In the genomic region with DNA sequence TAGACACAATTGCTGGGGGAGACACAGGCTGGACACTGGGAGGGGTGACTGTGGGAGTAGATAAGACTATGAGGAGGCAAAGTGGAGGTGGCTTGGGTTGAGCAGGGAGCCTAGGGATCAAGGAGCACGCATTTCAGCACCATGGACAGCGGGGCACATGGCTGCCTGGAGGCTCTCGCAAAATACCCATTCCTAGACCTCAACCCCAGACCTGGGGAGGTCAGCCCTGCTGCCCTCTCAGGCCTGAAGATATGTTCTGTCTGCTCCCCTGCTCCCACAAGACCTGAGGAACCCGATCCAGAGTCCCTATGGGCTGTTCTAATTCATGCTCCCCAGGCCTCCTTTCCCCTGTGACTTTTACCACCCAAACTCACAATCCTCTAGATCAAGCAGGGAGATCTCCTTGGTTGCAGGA, we compare ENCODE assay signal across 1 cellular context.
TF ChIP-seq lines count a peak whose summit lies in the region.

No MANE protein-coding gene starts in this region.

TF ChIP-seq in K562, 482 proteins besides CTCF, POLR2A, EP300 and RAD21 (continued from another document and continues in another):
- TF ChIP-seq, protein P1, sequence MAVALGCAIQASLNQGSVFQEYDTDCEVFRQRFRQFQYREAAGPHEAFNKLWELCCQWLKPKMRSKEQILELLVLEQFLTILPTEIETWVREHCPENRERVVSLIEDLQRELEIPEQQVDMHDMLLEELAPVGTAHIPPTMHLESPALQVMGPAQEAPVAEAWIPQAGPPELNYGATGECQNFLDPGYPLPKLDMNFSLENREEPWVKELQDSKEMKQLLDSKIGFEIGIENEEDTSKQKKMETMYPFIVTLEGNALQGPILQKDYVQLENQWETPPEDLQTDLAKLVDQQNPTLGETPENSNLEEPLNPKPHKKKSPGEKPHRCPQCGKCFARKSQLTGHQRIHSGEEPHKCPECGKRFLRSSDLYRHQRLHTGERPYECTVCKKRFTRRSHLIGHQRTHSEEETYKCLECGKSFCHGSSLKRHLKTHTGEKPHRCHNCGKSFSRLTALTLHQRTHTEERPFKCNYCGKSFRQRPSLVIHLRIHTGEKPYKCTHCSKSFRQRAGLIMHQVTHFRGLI (CRISPR knock-in tag; IDR thresholded peaks at IDR 0.05), result no peak
- TF ChIP-seq L3MBTL2 (IDR thresholded peaks at IDR 0.05) (peak; percentile 95), ZNF644 (tag; IDR thresholded peaks at IDR 0.05; ENCODE audit: low read depth) (peak; percentile 83; the same call in 1 of the 2 replicates), LCOR (CRISPR knock-in tag; IDR thresholded peaks at IDR 0.05) (peak; percentile 79), MYC (IDR thresholded peaks at IDR 0.05; ENCODE audit: low read depth, low read length) (peak; percentile 83), MYC (CRISPR knock-in tag; IDR thresholded peaks at IDR 0.05; ENCODE audit: borderline replicate concordance, low read depth) (no peak), ZNF140 (CRISPR knock-in tag; IDR thresholded peaks at IDR 0.05) (no peak), SAFB2 (IDR thresholded peaks at IDR 0.05; ENCODE audit: borderline replicate concordance, low read depth, low read length, severe bottlenecking) (no peak), TCF15 (CRISPR knock-in tag; IDR thresholded peaks at IDR 0.05) (no peak), MNT (conservative IDR thresholded peaks at IDR 0.05) (peak; percentile 83 to 91), CXXC5 (CRISPR knock-in tag; IDR thresholded peaks at IDR 0.05) (peak; percentile 63), ZSCAN29 (IDR thresholded peaks at IDR 0.05) (no peak), ZBTB43 (CRISPR knock-in tag; IDR thresholded peaks at IDR 0.05) (peak; percentile 77; the same call in 1 of the 2 replicates), BRD9 (IDR thresholded peaks at IDR 0.05; ENCODE audit: low read depth, partially characterized antibody) (no peak), HNRNPK (IDR thresholded peaks at IDR 0.05; ENCODE audit: low read depth, low read length, poor library complexity, severe bottlenecking) (no peak), ZNF165 (CRISPR knock-in tag; IDR thresholded peaks at IDR 0.05; ENCODE audit: borderline replicate concordance) (no peak), NCOA4 (IDR thresholded peaks at IDR 0.05; ENCODE audit: partially characterized antibody) (no peak), SMARCE1 (IDR thresholded peaks at IDR 0.05) (no peak), HDAC2 (IDR thresholded peaks at IDR 0.05) (peak; percentile 84), STAG1 (CRISPR knock-in tag; IDR thresholded peaks at IDR 0.05; ENCODE audit: borderline replicate concordance) (no peak; the same call in 1 of the 2 replicates), CREM (IDR thresholded peaks at IDR 0.05; ENCODE audit: low read depth) (peak; percentile 43; the same call in 1 of the 2 replicates), CHCHD3 (CRISPR knock-in tag; IDR thresholded peaks at IDR 0.05) (no peak), TEAD2 (tag; IDR thresholded peaks at IDR 0.05) (no peak), ZNF707 (CRISPR knock-in tag; conservative IDR thresholded peaks at IDR 0.05) (0 out of 2 replicates have a peak, but pooled peaks have one; percentile 7), GTF2B (IDR thresholded peaks at IDR 0.05; ENCODE audit: extremely low read depth, insufficient read length) (no peak), JUNB (CRISPR knock-in tag; conservative IDR thresholded peaks at IDR 0.05) (no peak), NFE2 (IDR thresholded peaks at IDR 0.05; ENCODE audit: low read depth) (no peak), CEBPB (tag; IDR thresholded peaks at IDR 0.05) (no peak), TGIF2 (CRISPR knock-in tag; IDR thresholded peaks at IDR 0.05) (peak; percentile 58; the same call in 1 of the 2 replicates), HMGXB4 (CRISPR knock-in tag; IDR thresholded peaks at IDR 0.05) (0 out of 2 replicates have a peak, but pooled peaks have one; percentile 77), ZFPM2 (CRISPR knock-in tag; IDR thresholded peaks at IDR 0.05) (no peak), PTRF (tag; IDR thresholded peaks at IDR 0.05) (no peak), MXI1 (IDR thresholded peaks at IDR 0.05; ENCODE audit: low read depth, low read length) (peak; percentile 73; the same call in 1 of the 2 replicates), ZNF75A (CRISPR knock-in tag; IDR thresholded peaks at IDR 0.05) (no peak)
- TF ChIP-seq, protein P2, sequence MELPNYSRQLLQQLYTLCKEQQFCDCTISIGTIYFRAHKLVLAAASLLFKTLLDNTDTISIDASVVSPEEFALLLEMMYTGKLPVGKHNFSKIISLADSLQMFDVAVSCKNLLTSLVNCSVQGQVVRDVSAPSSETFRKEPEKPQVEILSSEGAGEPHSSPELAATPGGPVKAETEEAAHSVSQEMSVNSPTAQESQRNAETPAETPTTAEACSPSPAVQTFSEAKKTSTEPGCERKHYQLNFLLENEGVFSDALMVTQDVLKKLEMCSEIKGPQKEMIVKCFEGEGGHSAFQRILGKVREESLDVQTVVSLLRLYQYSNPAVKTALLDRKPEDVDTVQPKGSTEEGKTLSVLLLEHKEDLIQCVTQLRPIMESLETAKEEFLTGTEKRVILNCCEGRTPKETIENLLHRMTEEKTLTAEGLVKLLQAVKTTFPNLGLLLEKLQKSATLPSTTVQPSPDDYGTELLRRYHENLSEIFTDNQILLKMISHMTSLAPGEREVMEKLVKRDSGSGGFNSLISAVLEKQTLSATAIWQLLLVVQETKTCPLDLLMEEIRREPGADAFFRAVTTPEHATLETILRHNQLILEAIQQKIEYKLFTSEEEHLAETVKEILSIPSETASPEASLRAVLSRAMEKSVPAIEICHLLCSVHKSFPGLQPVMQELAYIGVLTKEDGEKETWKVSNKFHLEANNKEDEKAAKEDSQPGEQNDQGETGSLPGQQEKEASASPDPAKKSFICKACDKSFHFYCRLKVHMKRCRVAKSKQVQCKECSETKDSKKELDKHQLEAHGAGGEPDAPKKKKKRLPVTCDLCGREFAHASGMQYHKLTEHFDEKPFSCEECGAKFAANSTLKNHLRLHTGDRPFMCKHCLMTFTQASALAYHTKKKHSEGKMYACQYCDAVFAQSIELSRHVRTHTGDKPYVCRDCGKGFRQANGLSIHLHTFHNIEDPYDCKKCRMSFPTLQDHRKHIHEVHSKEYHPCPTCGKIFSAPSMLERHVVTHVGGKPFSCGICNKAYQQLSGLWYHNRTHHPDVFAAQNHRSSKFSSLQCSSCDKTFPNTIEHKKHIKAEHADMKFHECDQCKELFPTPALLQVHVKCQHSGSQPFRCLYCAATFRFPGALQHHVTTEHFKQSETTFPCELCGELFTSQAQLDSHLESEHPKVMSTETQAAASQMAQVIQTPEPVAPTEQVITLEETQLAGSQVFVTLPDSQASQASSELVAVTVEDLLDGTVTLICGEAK (IDR thresholded peaks at IDR 0.05), result 0 out of 2 replicates have a peak, but pooled peaks have one; percentile 35
- TF ChIP-seq, protein P2 (CRISPR knock-in tag; IDR thresholded peaks at IDR 0.05), result peak; percentile 80
- TF ChIP-seq, protein P3, sequence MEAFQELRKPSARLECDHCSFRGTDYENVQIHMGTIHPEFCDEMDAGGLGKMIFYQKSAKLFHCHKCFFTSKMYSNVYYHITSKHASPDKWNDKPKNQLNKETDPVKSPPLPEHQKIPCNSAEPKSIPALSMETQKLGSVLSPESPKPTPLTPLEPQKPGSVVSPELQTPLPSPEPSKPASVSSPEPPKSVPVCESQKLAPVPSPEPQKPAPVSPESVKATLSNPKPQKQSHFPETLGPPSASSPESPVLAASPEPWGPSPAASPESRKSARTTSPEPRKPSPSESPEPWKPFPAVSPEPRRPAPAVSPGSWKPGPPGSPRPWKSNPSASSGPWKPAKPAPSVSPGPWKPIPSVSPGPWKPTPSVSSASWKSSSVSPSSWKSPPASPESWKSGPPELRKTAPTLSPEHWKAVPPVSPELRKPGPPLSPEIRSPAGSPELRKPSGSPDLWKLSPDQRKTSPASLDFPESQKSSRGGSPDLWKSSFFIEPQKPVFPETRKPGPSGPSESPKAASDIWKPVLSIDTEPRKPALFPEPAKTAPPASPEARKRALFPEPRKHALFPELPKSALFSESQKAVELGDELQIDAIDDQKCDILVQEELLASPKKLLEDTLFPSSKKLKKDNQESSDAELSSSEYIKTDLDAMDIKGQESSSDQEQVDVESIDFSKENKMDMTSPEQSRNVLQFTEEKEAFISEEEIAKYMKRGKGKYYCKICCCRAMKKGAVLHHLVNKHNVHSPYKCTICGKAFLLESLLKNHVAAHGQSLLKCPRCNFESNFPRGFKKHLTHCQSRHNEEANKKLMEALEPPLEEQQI (IDR thresholded peaks at IDR 0.05), result peak; percentile 78
- TF ChIP-seq, protein P4, sequence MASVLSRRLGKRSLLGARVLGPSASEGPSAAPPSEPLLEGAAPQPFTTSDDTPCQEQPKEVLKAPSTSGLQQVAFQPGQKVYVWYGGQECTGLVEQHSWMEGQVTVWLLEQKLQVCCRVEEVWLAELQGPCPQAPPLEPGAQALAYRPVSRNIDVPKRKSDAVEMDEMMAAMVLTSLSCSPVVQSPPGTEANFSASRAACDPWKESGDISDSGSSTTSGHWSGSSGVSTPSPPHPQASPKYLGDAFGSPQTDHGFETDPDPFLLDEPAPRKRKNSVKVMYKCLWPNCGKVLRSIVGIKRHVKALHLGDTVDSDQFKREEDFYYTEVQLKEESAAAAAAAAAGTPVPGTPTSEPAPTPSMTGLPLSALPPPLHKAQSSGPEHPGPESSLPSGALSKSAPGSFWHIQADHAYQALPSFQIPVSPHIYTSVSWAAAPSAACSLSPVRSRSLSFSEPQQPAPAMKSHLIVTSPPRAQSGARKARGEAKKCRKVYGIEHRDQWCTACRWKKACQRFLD (CRISPR knock-in tag; IDR thresholded peaks at IDR 0.05), result no peak
- TF ChIP-seq, protein P5, sequence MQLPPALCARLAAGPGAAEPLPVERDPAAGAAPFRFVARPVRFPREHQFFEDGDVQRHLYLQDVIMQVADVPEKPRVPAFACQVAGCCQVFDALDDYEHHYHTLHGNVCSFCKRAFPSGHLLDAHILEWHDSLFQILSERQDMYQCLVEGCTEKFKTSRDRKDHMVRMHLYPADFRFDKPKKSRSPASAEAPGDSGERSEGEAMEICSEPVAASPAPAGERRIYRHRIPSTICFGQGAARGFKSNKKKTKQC (CRISPR knock-in tag; IDR thresholded peaks at IDR 0.05), result peak; percentile 99
